Comparison of ENCODE assay signal across 24 cellular contexts in the genomic region with DNA sequence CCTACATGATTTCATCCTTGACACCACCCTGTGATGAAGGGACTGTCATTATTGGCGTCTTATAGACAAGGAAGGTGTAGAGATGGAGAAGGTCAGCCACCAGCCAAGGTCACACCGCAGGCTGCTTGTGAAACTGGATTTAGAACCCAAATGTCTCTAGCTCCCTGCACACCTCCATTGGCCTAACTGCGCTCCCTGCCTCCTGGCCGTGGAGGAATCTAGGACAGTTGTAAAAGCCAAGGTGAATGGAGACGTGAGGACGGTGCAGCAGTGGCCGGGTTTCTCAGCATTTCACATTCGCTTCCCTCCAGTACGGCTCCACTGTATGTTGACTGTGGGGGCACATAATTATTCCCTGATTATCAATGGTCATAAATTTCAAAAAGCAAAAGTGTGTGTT.
"Had no signal": no experiment of that assay in that cellular context is flagged by ENCODE, and none has a peak within 500 bp of the region (broad histone marks: within the 10 kb centered on the region; RNA-seq: fewer than 3 reads in every experiment).

No MANE protein-coding gene starts in this region.

- FAIRE-seq: small intestine had no signal

- H3K4me1 ChIP-seq: parathyroid adenoma, psoas muscle, right lobe of liver, sigmoid colon, stomach, tibial artery, transverse colon, upper lobe of right lung, uterus had no signal

- ATAC-seq: naive thymus-derived CD8-positive, alpha-beta T cell; natural killer cell treated with Interleukin-12 subunit alpha and Interleukin-12 subunit beta and Interleukin-15 and Interleukin-18, amount 100 ng/mL, for 72 hours; psoas muscle; right cardiac atrium; right lobe of liver; stimulated activated effector memory CD8-positive, alpha-beta T cell treated with anti-CD3 and anti-CD28 coated beads, Interleukin-12 subunit alpha, Interleukin-12 subunit beta, amount 100 ng/mL, for 72 hours; stimulated activated naive B cell treated with anti-CD40 and anti-IgM and Interleukin-4, amounts not matched to agents 10 μg/mL and 1 μg/mL and 100 μg/mL, for 72 hours; upper lobe of right lung had no signal

- H3K4me3 ChIP-seq: ovary, psoas muscle, right lobe of liver, sigmoid colon, stomach, tibial artery, transverse colon, upper lobe of right lung, uterus had no signal

- H3K9me3 ChIP-seq: ovary, tibial artery, transverse colon, upper lobe of right lung, uterus had no signal

- H3K27ac ChIP-seq: ovary, parathyroid adenoma, psoas muscle, right lobe of liver, sigmoid colon, stomach, tibial artery, transverse colon, upper lobe of right lung, uterus had no signal

- DNase-seq: naive thymus-derived CD8-positive, alpha-beta T cell; nephron progenitor cell; occipital lobe; ovary; posterior cingulate gyrus; psoas muscle; right cardiac atrium; right lobe of liver; sigmoid colon; small intestine; stimulated activated CD4-positive, alpha-beta T cell treated with anti-CD3 and anti-CD28 coated beads, Interleukin-15, amount 100 ng/mL, for 24 hours; stimulated activated CD4-positive, alpha-beta T cell treated with anti-CD3 and anti-CD28 coated beads, Interleukin-2, amount 100 ng/mL, for 24 hours; stimulated activated CD4-positive, alpha-beta T cell treated with anti-CD3 and anti-CD28 coated beads, Interleukin-2, amount 100 ng/mL, for 48 hours; stimulated activated CD4-positive, alpha-beta T cell treated with anti-CD3 and anti-CD28 coated beads, Interleukin-4, amount 100 ng/mL, for 24 hours; stimulated activated naive B cell treated with anti-CD40 and anti-IgM and Interleukin-4, amounts not matched to agents 10 μg/mL and 1 μg/mL and 100 μg/mL, for 72 hours; stimulated activated naive CD4-positive, alpha-beta T cell treated with Interleukin-2 at 50 U/mL for 16 hours; stomach; transverse colon; upper lobe of right lung; uterus had no signal

- H3K36me3 ChIP-seq: ovary, right lobe of liver, sigmoid colon, stomach, tibial artery, transverse colon, upper lobe of right lung, uterus had no signal

- H3K27me3 ChIP-seq: ovary, right lobe of liver, sigmoid colon, tibial artery, transverse colon, upper lobe of right lung, uterus had no signal
